In genomic region chr16:27286446-27286845, GRCh38 we compare ENCODE assay signal across 10 cellular contexts. TPM values are rescaled to one million over a fixed set of nuclear protein-coding genes. Genes with fewer than 3 reads are reported as not detected.
DNase-seq lines count a peak whose midpoint lies in the region; ATAC-seq, FAIRE-seq and TF ChIP-seq lines count a peak whose summit lies in the region.
"Had no signal": no experiment of that assay in that cellular context is flagged by ENCODE, and none has a peak within 500 bp of the region (broad histone marks: within the 10 kb centered on the region; RNA-seq: fewer than 3 reads in every experiment).

No MANE protein-coding gene starts in this region.

- no peak overlapping the region for H3K27ac ChIP-seq in GM12878 (ENCODE audit: control insufficient read depth, insufficient read depth)

- no peaks in the 10 kb centered on the region for H3K79me2 ChIP-seq in GM12878 (ENCODE audit: control insufficient read depth, insufficient read depth, low read length)

- RAD21 ChIA-PET in GM12878 (lab: Charles Lee; ENCODE audit: unreplicated experiment), result interaction anchor here (1.6 to 3.0 kb wide), 5 partner anchors 12 to 81 kb away, joined by 5 to 16 read pairs (median 8); no protein-coding TSS in a partner anchor

- no TSS peak for BruUV-seq in GM12878 (replicated peaks; lab: Mats Ljungman, UMichigan)

- peak; percentile 43 for DNase-seq in activated CD8-positive, alpha-beta memory T cell treated with anti-CD3 and anti-CD28 coated beads for 24 hours
- DNase-seq in activated CD8-positive, alpha-beta memory T cell treated with anti-CD3 and anti-CD28 coated beads, Interleukin-2, amount 50 U/mL, for 4 hours, result no peak
- no peak for DNase-seq in GM12878 (ENCODE audit: low read depth, low spot score)
- peak; percentile 95 for DNase-seq in kidney epithelial cell (ENCODE audit: low read depth)
- DNase-seq in urothelium cell line (ENCODE audit: low spot score), result peak; percentile 64
- no peak for DNase-seq in activated naive CD4-positive, alpha-beta T cell treated with anti-CD3 and anti-CD28 coated beads, Interleukin-2, amount 50 U/mL, for 16 hours
- DNase-seq: NCI-H526 had no signal

- no peak for FAIRE-seq in GM12878 (lab: Jason Lieb, UNC)
- FAIRE-seq in urothelium cell line (lab: Jason Lieb, UNC), result no peak
- FAIRE-seq: H1 had no signal

- H3K4me3 ChIP-seq in GM12878, result no peak overlapping the region
- H3K4me3 ChIP-seq in kidney epithelial cell (ENCODE audit: low read depth, low read length), result no peak overlapping the region

- H3K27me3 ChIP-seq in GM12878 (replicated peaks in 1 of 2; ENCODE audit: control insufficient read depth in 2 of 2, insufficient read depth in 2 of 2, low read length in 1 of 2), result 0 out of 4 replicates have a peak, but pooled peaks cover 0 to 3% of the 10 kb centered on the region in 2 experiments
- H3K27me3 ChIP-seq in kidney epithelial cell (ENCODE audit: control insufficient read depth, insufficient read depth, low read length), result no peaks in the 10 kb centered on the region

- no peaks in the 10 kb centered on the region; the same call in 1 of the 3 replicates for H3K9me3 ChIP-seq in GM12878 (replicated peaks; ENCODE audit: control insufficient read depth, insufficient read depth, low read length)

- SMC1A ChIA-PET in GM12878 (lab: Charles Lee; ENCODE audit: uncharacterized antibody, unreplicated experiment), result interaction anchor here (1.2 to 6.3 kb wide), 9 partner anchors 9 to 81 kb away, joined by 3 to 65 read pairs (median 6); no protein-coding TSS in a partner anchor

- CTCF ChIA-PET in GM12878 (lab: Yijun Ruan, JAX), result interaction anchor here (1.0 to 6.1 kb wide), 4 partner anchors 13 to 51 kb away, joined by 3 to 47 read pairs (median 13); no protein-coding TSS in a partner anchor

- H3K9ac ChIP-seq in GM12878 (ENCODE audit: control insufficient read depth, insufficient read depth, low read length), result no peak overlapping the region

- in situ Hi-C loops in GM12878 (cut with MboI), result no loop called here

- H3K36me3 ChIP-seq in GM12878 (ENCODE audit: control insufficient read depth in 2 of 2, insufficient read depth in 2 of 2, low read length in 1 of 2) (no peaks in the 10 kb centered on the region), kidney epithelial cell (ENCODE audit: control insufficient read depth, insufficient read depth, low read length) (no peaks in the 10 kb centered on the region)

- 79% methylated on average over 4 of the region's 4 CpGs for WGBS in GM12878 (ENCODE audit: insufficient coverage, insufficient replicate concordance, low lambda C conversion rate, missing lambda C conversion rate)

- no peak overlapping the region; the same call in 1 of the 2 replicates for H3K4me2 ChIP-seq in GM12878 (ENCODE audit: control insufficient read depth, insufficient read depth)

- TF ChIP-seq CTCF in GM12878 (IDR thresholded peaks at IDR 0.05 in 2 of 3, conservative IDR thresholded peaks at IDR 0.05 in 1 of 3; ENCODE audit: control insufficient read depth in 2 of 3, extremely low read depth in 1 of 3, insufficient read depth in 1 of 3, low read depth in 3 of 3, low read length in 3 of 3) (no peak), kidney epithelial cell (IDR thresholded peaks at IDR 0.05; ENCODE audit: insufficient read depth, low read length, poor library complexity, severe bottlenecking) (no peak)

- peaks cover 40% of the 10 kb centered on the region for H3K4me1 ChIP-seq in GM12878 (ENCODE audit: control insufficient read depth, insufficient read depth, low read length)

- peak overlapping the region; percentile 20; the same call in 1 of the 2 replicates for H2AFZ ChIP-seq in GM12878 (ENCODE audit: control insufficient read depth, low read depth, low read length)

- H4K20me1 ChIP-seq in GM12878 (ENCODE audit: control insufficient read depth, insufficient read depth), result no peaks in the 10 kb centered on the region

- POLR2A ChIA-PET in GM12878 (lab: Charles Lee), result interaction anchor here (1.2 to 4.2 kb wide), 2 partner anchors 11 to 32 kb away, joined by 4 to 16 read pairs; no protein-coding TSS in a partner anchor

- TF ChIP-seq POLR2A in GM12878 (IDR thresholded peaks at IDR 0.05; ENCODE audit: low read depth, low read length), result no peak

- TF ChIP-seq RAD21 in GM12878 (IDR thresholded peaks at IDR 0.05; ENCODE audit: insufficient read depth, low read depth, low read length), result no peak

- ATAC-seq in GM12878 (no peak), GM19452 (IDR thresholded peaks at IDR 0.05; ENCODE audit: unreplicated experiment) (no peak), HG03280 (IDR thresholded peaks at IDR 0.05; ENCODE audit: unreplicated experiment) (no peak)

- TF ChIP-seq EP300 in GM12878 (IDR thresholded peaks at IDR 0.05; ENCODE audit: borderline replicate concordance in 1 of 2, control insufficient read depth in 1 of 2, low read depth in 2 of 2, low read length in 2 of 2), result no peak

- intact Hi-C loops in GM12878 (cut with micrococcal nuclease; ENCODE audit: unreplicated experiment), result no loop called here

TF ChIP-seq in GM12878, 131 proteins besides CTCF, POLR2A, EP300 and RAD21:
- TF ChIP-seq BHLHE40 (IDR thresholded peaks at IDR 0.05; ENCODE audit: borderline replicate concordance in 1 of 2, low read depth in 2 of 2, low read length in 1 of 2), result no peak
- peak; percentile 73 for TF ChIP-seq SPI1 (IDR thresholded peaks at IDR 0.05; ENCODE audit: borderline replicate concordance, insufficient read depth, low read depth, low read length)

RNA-seq across cellular contexts. Expression of gene NSMCE1, which starts 17.9 kb away (rescaled TPM):
- 24.2 and 43.2 TPM in 2 replicates for total RNA-seq in GM12878 (2013; cell fraction: nucleolus; rRNA removed)
- 62.8 and 69.0 TPM in 2 replicates for total RNA-seq in GM12878 (2014; rRNA removed)
- 63.8 and 66.7 TPM in 2 replicates for total RNA-seq in GM12878 (2014; rRNA removed; fragmentation: Illumina TruSeq; extraction: Trizol)
- total RNA-seq in GM12878 (2021), result 62.4 and 66.5 TPM in 2 replicates
- polyA plus RNA-seq in GM12878 (2011; ENCODE audit: low read depth), result 55.0 TPM
- 51.7 and 54.0 TPM in 2 replicates for polyA plus RNA-seq in GM12878 (2011; rRNA removed)
- 47.5 and 49.5 TPM in 2 replicates for polyA plus RNA-seq in GM12878 (2011; cell fraction: cytosol; rRNA removed)
- 22.6 and 25.4 TPM in 2 replicates for polyA plus RNA-seq in GM12878 (2011; cell fraction: nucleus; rRNA removed)
- 68.4 and 73.3 TPM in 2 replicates for polyA plus RNA-seq in GM12878 (2012)
- polyA plus RNA-seq in GM12878 (2014; fragmentation: Illumina TruSeq; extraction: Trizol), result 52.4 and 79.0 TPM in 2 replicates
- polyA plus RNA-seq in GM12878 (2014; fragmentation: Nextera tagmentation; extraction: Ambion mirVana), result 100 to 1,000 TPM; 168 to 214 TPM
- 59.4 and 62.6 TPM in 2 replicates for polyA plus RNA-seq in GM12878 (2014; rRNA removed)
- 100 to 1,000 TPM; 110 to 120 TPM for polyA plus RNA-seq in GM12878 (2016; fragmentation: Nextera tagmentation; extraction: Ambion mirVana)
- polyA minus RNA-seq in GM12878 (2011; rRNA and poly(A)+ RNA removed), result 39.8 and 45.0 TPM in 2 replicates
- polyA minus RNA-seq in GM12878 (2011; cell fraction: cytosol; rRNA and poly(A)+ RNA removed), result 11.5 and 16.8 TPM in 2 replicates
- 16.3 and 23.2 TPM in 2 replicates for polyA minus RNA-seq in GM12878 (2011; cell fraction: nucleus; rRNA and poly(A)+ RNA removed)
- total RNA-seq in kidney epithelial cell, result 88.9 and 94.8 TPM in 2 replicates

RNA-seq across cellular contexts. Expression of gene IL4R, which starts 27.3 kb away (rescaled TPM):
- 148 and 149 TPM in 2 replicates for total RNA-seq in GM12878 (2013; cell fraction: nucleolus; rRNA removed)
- total RNA-seq in GM12878 (2014; rRNA removed) (36.5 and 39.0 TPM in 2 replicates), GM12878 (2014; rRNA removed; fragmentation: Illumina TruSeq; extraction: Trizol) (33.8 and 34.3 TPM in 2 replicates), GM12878 (2021) (69.5 and 70.4 TPM in 2 replicates), kidney epithelial cell (52.1 and 58.8 TPM in 2 replicates)
- 13.1 TPM for polyA plus RNA-seq in GM12878 (2011; ENCODE audit: low read depth)
- polyA plus RNA-seq in GM12878 (2011; rRNA removed) (42.8 and 69.2 TPM in 2 replicates), GM12878 (2014; fragmentation: Illumina TruSeq; extraction: Trizol) (19.4 and 39.4 TPM in 2 replicates), GM12878 (2014; fragmentation: Nextera tagmentation; extraction: Ambion mirVana) (1 to 10 TPM; 2.6 to 8.5 TPM), GM12878 (2014; rRNA removed) (67.3 and 68.6 TPM in 2 replicates), GM12878 (2016; fragmentation: Nextera tagmentation; extraction: Ambion mirVana) (10 to 100 TPM; 13.8 to 17.6 TPM)
- 69.2 and 84.8 TPM in 2 replicates for polyA plus RNA-seq in GM12878 (2011; cell fraction: cytosol; rRNA removed)
- polyA plus RNA-seq in GM12878 (2011; cell fraction: nucleus; rRNA removed), result 107 and 118 TPM in 2 replicates
- polyA plus RNA-seq in GM12878 (2012), result 20.4 and 21.2 TPM in 2 replicates
- polyA minus RNA-seq in GM12878 (2011; rRNA and poly(A)+ RNA removed), result 60.5 and 84.7 TPM in 2 replicates
- 17.0 and 20.3 TPM in 2 replicates for polyA minus RNA-seq in GM12878 (2011; cell fraction: cytosol; rRNA and poly(A)+ RNA removed)
- polyA minus RNA-seq in GM12878 (2011; cell fraction: nucleus; rRNA and poly(A)+ RNA removed), result 32.0 and 57.7 TPM in 2 replicates

Comparison
In these comparisons a context has a peak if more than half of its experiments do, and no peak if none do; other contexts are left out.
1. DNase-seq: peak in activated CD8-positive, alpha-beta memory T cell treated with anti-CD3 and anti-CD28 coated beads for 24 hours (single experiment), kidney epithelial cell (single experiment) and urothelium cell line (single experiment); none in activated CD8-positive, alpha-beta memory T cell treated with anti-CD3 and anti-CD28 coated beads, Interleukin-2, amount 50 U/mL, for 4 hours (single experiment), GM12878 (single experiment) and activated naive CD4-positive, alpha-beta T cell treated with anti-CD3 and anti-CD28 coated beads, Interleukin-2, amount 50 U/mL, for 16 hours (single experiment).